8 cellular contexts compared by ENCODE assay signal in the genomic region with DNA sequence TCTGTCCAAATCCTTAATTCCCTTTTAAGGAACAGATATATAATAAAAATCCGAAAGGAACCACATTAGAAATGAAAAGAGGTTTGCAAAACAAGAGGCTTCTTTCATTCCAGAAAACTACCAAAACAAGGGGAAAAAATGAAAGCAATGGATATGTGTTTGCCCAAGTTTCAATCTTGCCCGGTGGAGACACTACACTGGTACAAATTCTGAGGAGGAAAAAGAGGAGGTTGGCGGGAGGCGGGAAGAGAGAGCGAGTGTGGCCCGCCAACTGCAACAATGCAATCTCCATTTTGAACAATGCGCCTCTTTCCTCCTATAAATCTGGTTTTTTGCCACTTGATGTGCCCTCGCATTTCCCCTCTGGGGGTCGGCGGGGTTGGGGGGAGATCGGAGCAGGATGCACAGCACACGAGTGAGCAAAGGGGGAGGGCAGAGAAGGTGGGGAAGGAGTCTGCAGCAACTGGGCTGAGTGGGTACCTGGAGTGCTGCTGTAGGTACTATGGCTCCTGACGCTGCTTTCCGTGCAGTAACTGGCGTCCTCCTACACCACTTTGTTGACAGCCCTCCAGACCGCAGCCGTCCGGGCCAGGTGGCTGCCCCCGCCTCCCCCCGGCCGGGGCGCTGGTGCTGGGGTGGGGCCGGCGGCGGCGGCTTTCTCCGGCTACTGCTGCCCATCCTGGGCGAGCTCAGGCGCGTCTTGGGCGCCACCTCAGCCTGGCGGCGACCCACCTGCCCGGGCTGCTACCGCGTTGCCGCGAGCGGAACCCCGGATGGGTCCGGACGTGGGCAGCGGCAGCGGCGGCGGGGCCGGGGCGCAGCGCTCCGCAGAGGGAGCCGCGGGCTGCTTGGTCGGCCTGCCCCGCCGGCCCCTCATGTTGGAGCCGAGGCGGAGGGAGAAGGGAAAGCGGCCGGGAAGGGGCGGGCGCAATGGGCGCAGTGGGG.
DNase-seq lines count a peak whose midpoint lies in the region; FAIRE-seq and TF ChIP-seq lines count a peak whose summit lies in the region.

No MANE protein-coding gene starts in this region.

- no peak for FAIRE-seq in D721Med (lab: Jason Lieb, UNC)

- H3K27me3 ChIP-seq in GM23248 (replicated peaks; ENCODE audit: insufficient read depth) (no peaks in the 10 kb centered on the region), osteoblast (ENCODE audit: insufficient read depth, low read length) (no peaks in the 10 kb centered on the region), tibial artery (no peaks in the 10 kb centered on the region)

- H3F3A ChIP-seq in GM23248 (ENCODE audit: insufficient read depth): peaks cover 8% of the 10 kb centered on the region; the same call in 1 of the 2 replicates

- no peak for TF ChIP-seq CTCF in D721Med (IDR thresholded peaks at IDR 0.05; ENCODE audit: insufficient read depth, missing control alignments)
- TF ChIP-seq CTCF in osteoblast (IDR thresholded peaks at IDR 0.05; ENCODE audit: extremely low read depth, low read depth, low read length): no peak
- TF ChIP-seq CTCF in tibial artery (IDR thresholded peaks at IDR 0.05): no peak

- peak overlapping the region; percentile 84 for H3K9ac ChIP-seq in GM23248

- H4K20me1 ChIP-seq in GM23248 (ENCODE audit: insufficient read depth) (no peaks in the 10 kb centered on the region), osteoblast (ENCODE audit: insufficient read depth, low read length) (peaks cover 8% of the 10 kb centered on the region)

- H3K79me2 ChIP-seq in GM23248 (ENCODE audit: insufficient read depth): peaks cover 47% of the 10 kb centered on the region
- peaks cover 45% of the 10 kb centered on the region for H3K79me2 ChIP-seq in osteoblast (ENCODE audit: insufficient read depth, low read length)

- WGBS in GM23248 (ENCODE audit: low coverage in 1 of 2, low lambda C conversion rate in 2 of 2, missing lambda C conversion rate in 2 of 2), 2 experiments: 0 to 1% methylated on average over 49 to 62 of the region's 62 CpGs

- H3K4me1 ChIP-seq in GM23248 (ENCODE audit: insufficient read depth) (peaks cover 4% of the 10 kb centered on the region; the same call in 1 of the 2 replicates), osteoblast (ENCODE audit: insufficient read depth, low read length) (peaks cover 8% of the 10 kb centered on the region), tibial artery (peaks cover 0 to 44% (median 13%) of the 10 kb centered on the region in 4 donors)

- H3K27ac ChIP-seq in GM23248: peak overlapping the region; percentile 79
- H3K27ac ChIP-seq in osteoblast (ENCODE audit: low read depth, low read length): peak overlapping the region; percentile 73
- H3K27ac ChIP-seq in tibial artery: peak overlapping the region; percentile 71 to 74

- in situ Hi-C loops in GM23248 (cut with MboI): no loop called here

- H3K36me3 ChIP-seq in GM23248 (ENCODE audit: low read depth) (0 out of 2 replicates have a peak, but pooled peaks cover 3% of the 10 kb centered on the region), osteoblast (ENCODE audit: insufficient read depth, low read length) (peaks cover 2% of the 10 kb centered on the region), tibial artery (no peaks in the 10 kb centered on the region)

- H3K9me3 ChIP-seq in GM23248 (ENCODE audit: low read depth) (no peaks in the 10 kb centered on the region), osteoblast (ENCODE audit: low read depth, low read length) (no peaks in the 10 kb centered on the region), tibial artery (no peaks in the 10 kb centered on the region)

- DNase-seq in D721Med (ENCODE audit: insufficient read length, low spot score) (peak; percentile 30), GM23248 (peak; percentile 78), LHCN-M2 (ENCODE audit: low read depth) (peak; percentile 67), activated T-helper 1 cell treated with Interleukin-2 at 50 U/mL for 16 hours (ENCODE audit: low read depth) (peak; percentile 71), foreskin melanocyte (peak; percentile 52), osteoblast (ENCODE audit: insufficient read length, low spot score, missing footprints) (peak; percentile 92), tibial artery (peak; percentile 38 to 71), NCI-H510A treated with DMSO at 0.1 percent for 48 hours (lab: John Stamatoyannopoulos, UW) (no peak)

- H3K4me2 ChIP-seq in GM23248 (ENCODE audit: unreplicated experiment) (peak overlapping the region; percentile 85), osteoblast (ENCODE audit: insufficient read depth, low read length) (peak overlapping the region; percentile 94)

- intact Hi-C loops in tibial artery (cut with DNase I; ENCODE audit: low total_unique reads): loop anchor here (10.0 kb wide), 1 partner anchor 680 kb away; no protein-coding TSS in a partner anchor

- no peaks in the 10 kb centered on the region for H3K9me2 ChIP-seq in GM23248 (ENCODE audit: insufficient read depth)

- H2AFZ ChIP-seq in GM23248 (peak overlapping the region; percentile 67), osteoblast (ENCODE audit: low read length) (peak overlapping the region; percentile 96)

- H3K4me3 ChIP-seq in GM23248 (peak overlapping the region; percentile 72), osteoblast (ENCODE audit: insufficient read depth, low read length) (peak overlapping the region; percentile 89), tibial artery (peak overlapping the region; percentile 63 to 67)
